ENCODE assay signal across 9 cellular contexts in genomic region chr5:9898319-9898718, GRCh38.
DNase-seq lines count a peak whose midpoint lies in the region; ATAC-seq, FAIRE-seq and TF ChIP-seq lines count a peak whose summit lies in the region.
"Had no signal": no experiment of that assay in that cellular context is flagged by ENCODE, and none has a peak within 500 bp of the region (broad histone marks: within the 10 kb centered on the region; RNA-seq: fewer than 3 reads in every experiment).

No MANE protein-coding gene starts in this region.

- no peaks in the 10 kb centered on the region for H3K9me3 Mint-ChIP-seq in activated CD8-positive, alpha-beta T cell treated with anti-CD3 and anti-CD28 coated beads for 36 hours
- no peaks in the 10 kb centered on the region for H3K9me3 Mint-ChIP-seq in activated CD8-positive, alpha-beta T cell treated with anti-CD3 and anti-CD28 coated beads, Interleukin-2, amount 10 ng/mL, durations not matched to agents 7 days and 5 days (ENCODE audit: insufficient read depth)

- H3K9me3 ChIP-seq in hepatocyte (ENCODE audit: low read depth) = no peaks in the 10 kb centered on the region

- no peak overlapping the region for H3K27ac Mint-ChIP-seq in activated CD8-positive, alpha-beta T cell treated with anti-CD3 and anti-CD28 coated beads for 36 hours
- no peak overlapping the region for H3K27ac Mint-ChIP-seq in activated CD8-positive, alpha-beta T cell treated with anti-CD3 and anti-CD28 coated beads, Interleukin-2, amount 10 ng/mL, durations not matched to agents 7 days and 5 days

- H3K4me3 Mint-ChIP-seq in activated CD8-positive, alpha-beta T cell treated with anti-CD3 and anti-CD28 coated beads for 36 hours = no peak overlapping the region
- no peak overlapping the region for H3K4me3 Mint-ChIP-seq in activated CD8-positive, alpha-beta T cell treated with anti-CD3 and anti-CD28 coated beads, Interleukin-2, amount 10 ng/mL, durations not matched to agents 7 days and 5 days

- CTCF ChIA-PET in activated CD8-positive, alpha-beta T cell treated with anti-CD3 and anti-CD28 coated beads for 36 hours (lab: Charles Lee) = no interaction called here
- CTCF ChIA-PET in activated CD8-positive, alpha-beta T cell treated with anti-CD3 and anti-CD28 coated beads, Interleukin-2, amount 10 ng/mL, durations not matched to agents 7 days and 5 days (lab: Charles Lee) = no interaction called here

- no peaks in the 10 kb centered on the region for H3K79me2 ChIP-seq in hepatocyte

- no peak overlapping the region for H2AFZ ChIP-seq in hepatocyte

- FAIRE-seq in urothelium cell line (lab: Jason Lieb, UNC) = peak; percentile 56

- ATAC-seq in activated CD8-positive, alpha-beta T cell treated with anti-CD3 and anti-CD28 coated beads for 36 hours = no peak
- ATAC-seq in activated CD8-positive, alpha-beta T cell treated with anti-CD3 and anti-CD28 coated beads, Interleukin-2, amount 10 ng/mL, durations not matched to agents 7 days and 5 days = no peak

- no peaks in the 10 kb centered on the region for H3K4me1 Mint-ChIP-seq in activated CD8-positive, alpha-beta T cell treated with anti-CD3 and anti-CD28 coated beads for 36 hours (ENCODE audit: low read depth)
- no peaks in the 10 kb centered on the region for H3K4me1 Mint-ChIP-seq in activated CD8-positive, alpha-beta T cell treated with anti-CD3 and anti-CD28 coated beads, Interleukin-2, amount 10 ng/mL, durations not matched to agents 7 days and 5 days (ENCODE audit: low read depth)

- POLR2A ChIA-PET in activated CD8-positive, alpha-beta T cell treated with anti-CD3 and anti-CD28 coated beads for 36 hours (lab: Charles Lee) = interaction anchor here (0.8 kb wide), 1 partner anchor 351 kb away, joined by 3 read pairs; the partner anchor contains the start of gene ATPSCKMT
- POLR2A ChIA-PET in activated CD8-positive, alpha-beta T cell treated with anti-CD3 and anti-CD28 coated beads, Interleukin-2, amount 10 ng/mL, durations not matched to agents 7 days and 5 days (lab: Charles Lee) = no interaction called here

- H3K4me1 ChIP-seq in hepatocyte (ENCODE audit: insufficient read depth) = no peaks in the 10 kb centered on the region
- H3K4me1 ChIP-seq: SJSA1 had no signal

- H3K4me2 ChIP-seq in hepatocyte = no peak overlapping the region

- H3K27ac ChIP-seq in hepatocyte = no peak overlapping the region
- H3K27ac ChIP-seq: SJSA1 had no signal

- DNase-seq in activated CD8-positive, alpha-beta T cell treated with anti-CD3 and anti-CD28 coated beads for 36 hours = peak; percentile 5
- no peak for DNase-seq in activated CD8-positive, alpha-beta T cell treated with anti-CD3 and anti-CD28 coated beads, Interleukin-2, amount 10 ng/mL, durations not matched to agents 7 days and 5 days
- peak; percentile 42 for DNase-seq in RKO (ENCODE audit: low spot score)
- peak; percentile 29 for DNase-seq in hepatocyte (ENCODE audit: low spot score)
- peak; percentile 41 for DNase-seq in urothelium cell line (ENCODE audit: low spot score)
- no peak for DNase-seq in activated naive CD4-positive, alpha-beta T cell treated with Interleukin-2 at 50 U/mL for 16 hours
- DNase-seq in activated CD4-positive, CD25-positive, alpha-beta regulatory T cell (lab: John Stamatoyannopoulos, UW) = no peak
- DNase-seq in NK-92 treated with Interleukin-12 subunit alpha and Interleukin-12 subunit beta, amount 100 ng/mL, for 24 hours (lab: John Stamatoyannopoulos, UW) = no peak

- no peak overlapping the region for H3K4me3 ChIP-seq in hepatocyte
- H3K4me3 ChIP-seq: SJSA1 had no signal

- no peaks in the 10 kb centered on the region for H4K20me1 ChIP-seq in hepatocyte (ENCODE audit: insufficient read depth, poor library complexity, severe bottlenecking)

- H3K27me3 ChIP-seq in hepatocyte = no peaks in the 10 kb centered on the region
- H3K27me3 ChIP-seq: SJSA1 had no signal

- H3K36me3 Mint-ChIP-seq in activated CD8-positive, alpha-beta T cell treated with anti-CD3 and anti-CD28 coated beads for 36 hours (ENCODE audit: low read depth) = no peaks in the 10 kb centered on the region
- H3K36me3 Mint-ChIP-seq in activated CD8-positive, alpha-beta T cell treated with anti-CD3 and anti-CD28 coated beads, Interleukin-2, amount 10 ng/mL, durations not matched to agents 7 days and 5 days (ENCODE audit: low read depth) = no peaks in the 10 kb centered on the region

- no peaks in the 10 kb centered on the region for H3K27me3 Mint-ChIP-seq in activated CD8-positive, alpha-beta T cell treated with anti-CD3 and anti-CD28 coated beads for 36 hours
- no peaks in the 10 kb centered on the region for H3K27me3 Mint-ChIP-seq in activated CD8-positive, alpha-beta T cell treated with anti-CD3 and anti-CD28 coated beads, Interleukin-2, amount 10 ng/mL, durations not matched to agents 7 days and 5 days (ENCODE audit: low read depth)

- no peak for TF ChIP-seq CTCF in activated CD8-positive, alpha-beta T cell treated with anti-CD3 and anti-CD28 coated beads for 36 hours (IDR thresholded peaks at IDR 0.05)
- peak; percentile 45 for TF ChIP-seq CTCF in hepatocyte (IDR thresholded peaks at IDR 0.05; ENCODE audit: poor library complexity)

- WGBS in hepatocyte (ENCODE audit: low lambda C conversion rate, missing lambda C conversion rate) = 61% methylated on average over 4 of the region's 4 CpGs

- no peaks in the 10 kb centered on the region for H3K36me3 ChIP-seq in hepatocyte (replicated peaks; ENCODE audit: insufficient read depth, low read depth)
- H3K36me3 ChIP-seq: SJSA1 had no signal

- H3K9me2 ChIP-seq in hepatocyte (replicated peaks; ENCODE audit: insufficient read depth) = no peaks in the 10 kb centered on the region

- intact Hi-C loops in activated CD8-positive, alpha-beta T cell treated with anti-CD3 and anti-CD28 coated beads for 36 hours (cut with micrococcal nuclease) = no loop called here

Comparison
In these comparisons a context has a peak if more than half of its experiments do, and no peak if none do; other contexts are left out.
1. DNase-seq: peak in activated CD8-positive, alpha-beta T cell treated with anti-CD3 and anti-CD28 coated beads for 36 hours (single experiment), RKO (single experiment), hepatocyte (single experiment) and urothelium cell line (single experiment); none in activated CD8-positive, alpha-beta T cell treated with anti-CD3 and anti-CD28 coated beads, Interleukin-2, amount 10 ng/mL, durations not matched to agents 7 days and 5 days (single experiment), activated naive CD4-positive, alpha-beta T cell treated with Interleukin-2 at 50 U/mL for 16 hours (single experiment), activated CD4-positive, CD25-positive, alpha-beta regulatory T cell (0 of 4) and NK-92 treated with Interleukin-12 subunit alpha and Interleukin-12 subunit beta, amount 100 ng/mL, for 24 hours (single experiment).